ENCODE assay signal across 13 cellular contexts in genomic region chr3:160368804-160369203, GRCh38. TPM values are rescaled to one million over a fixed set of nuclear protein-coding genes. Genes with fewer than 3 reads are reported as not detected.
A peak's percentile ranks its signal among the peaks of the same experiment; 100 is the strongest.
DNase-seq lines count a peak whose midpoint lies in the region; ATAC-seq and TF ChIP-seq lines count a peak whose summit lies in the region.
"Had no signal": no experiment of that assay in that cellular context is flagged by ENCODE, and none has a peak within 500 bp of the region (broad histone marks: within the 10 kb centered on the region; RNA-seq: fewer than 3 reads in every experiment).

No MANE protein-coding gene starts in this region.

- intact Hi-C loops in OCI-LY7 (cut with micrococcal nuclease; ENCODE audit: unreplicated experiment): no loop called here
- intact Hi-C loops in ascending aorta (cut with DNase I): no loop called here

- H4K20me1 ChIP-seq in OCI-LY7 (ENCODE audit: insufficient read depth, low read length): no peaks in the 10 kb centered on the region

- POLR2A ChIA-PET in OCI-LY7 (lab: Charles Lee): interaction anchor here (0.6 to 2.0 kb wide), 6 partner anchors 9 to 31 kb away, joined by 3 to 7 read pairs (median 4); no protein-coding TSS in a partner anchor

- H2AFZ ChIP-seq in OCI-LY7 (ENCODE audit: low read length): no peak overlapping the region
- H2AFZ ChIP-seq: PC-9 had no signal

- BruUV-seq in OCI-LY7 (replicated peaks; lab: Mats Ljungman, UMichigan): no TSS peak

- ATAC-seq in GM19043 (IDR thresholded peaks at IDR 0.05; ENCODE audit: low read depth, unreplicated experiment) (peak; percentile 87), HG03175 (IDR thresholded peaks at IDR 0.05; ENCODE audit: unreplicated experiment) (peak; percentile 79)
- ATAC-seq: activated T-helper 17 cell treated with anti-CD3 and anti-CD28 coated beads, Interleukin-2, amount 50 U/mL, for 72 hours; foreskin keratinocyte; WTC11 had no signal

- CTCF ChIA-PET in OCI-LY7 (lab: Charles Lee; ENCODE audit: unreplicated experiment): no interaction called here

- no peak overlapping the region for H3K4me3 ChIP-seq in OCI-LY7 (ENCODE audit: low read depth, low read length, poor library complexity, severe bottlenecking)
- H3K4me3 ChIP-seq in ascending aorta: no peak overlapping the region
- H3K4me3 ChIP-seq: PC-9 had no signal

- no peak overlapping the region for H3K27ac ChIP-seq in OCI-LY7 (ENCODE audit: low read depth, low read length, poor library complexity, severe bottlenecking)
- H3K27ac ChIP-seq in ascending aorta: no peak overlapping the region
- H3K27ac ChIP-seq: foreskin keratinocyte, PC-9 had no signal

- DNase-seq in AML-193 (lab: John Stamatoyannopoulos, UW): peak; percentile 88 to 92
- DNase-seq in OCI-LY7 (ENCODE audit: low spot score): peak; percentile 48
- DNase-seq in stimulated activated CD4-positive, alpha-beta T cell treated with anti-CD3 and anti-CD28 coated beads, Interleukin-15, amount 100 ng/mL, for 24 hours: no peak
- DNase-seq in hypothalamus (lab: John Stamatoyannopoulos, UW): no peak
- DNase-seq in SW480 (ENCODE audit: low spot score): no peak
- no peak for DNase-seq in ascending aorta (ENCODE audit: low spot score in 2 of 2)
- DNase-seq: foreskin keratinocyte; PC-9; stimulated activated CD4-positive, alpha-beta T cell treated with anti-CD3 and anti-CD28 coated beads, Interleukin-2, amount 100 ng/mL, for 24 hours had no signal

- H3K9me3 ChIP-seq in OCI-LY7 (ENCODE audit: low read length) (no peaks in the 10 kb centered on the region), ascending aorta (no peaks in the 10 kb centered on the region)

- H3K4me1 ChIP-seq in OCI-LY7 (ENCODE audit: insufficient read depth, low read length, poor library complexity, severe bottlenecking) (peaks cover 14% of the 10 kb centered on the region), ascending aorta (no peaks in the 10 kb centered on the region)
- H3K4me1 ChIP-seq: foreskin keratinocyte had no signal

- no peak overlapping the region; the same call in 1 of the 2 replicates for H3K4me2 ChIP-seq in OCI-LY7 (ENCODE audit: low read length)
- H3K4me2 ChIP-seq: PC-9 had no signal

- peaks cover 28% of the 10 kb centered on the region for H3K36me3 ChIP-seq in OCI-LY7 (ENCODE audit: insufficient read depth, low read length)
- peaks cover 0 to 10% of the 10 kb centered on the region in 2 donors for H3K36me3 ChIP-seq in ascending aorta

- no peak for TF ChIP-seq CTCF in OCI-LY7 (conservative IDR thresholded peaks at IDR 0.05; ENCODE audit: low read length)
- TF ChIP-seq CTCF in ascending aorta (IDR thresholded peaks at IDR 0.05): no peak

- no peaks in the 10 kb centered on the region for H3K27me3 ChIP-seq in ascending aorta
- H3K27me3 ChIP-seq: foreskin keratinocyte had no signal

- H3K79me2 ChIP-seq in OCI-LY7 (ENCODE audit: insufficient read depth, low read depth, low read length): no peaks in the 10 kb centered on the region

- H3K9me2 ChIP-seq in OCI-LY7 (ENCODE audit: insufficient read depth, low read length): no peaks in the 10 kb centered on the region

RNA-seq across cellular contexts. Expression of gene IFT80, which starts 30.2 kb away (rescaled TPM):
- total RNA-seq in OCI-LY7 (2014; rRNA removed; shearing (Covaris generic)): 33.5 and 37.3 TPM in 2 replicates
- 48.9 and 49.5 TPM in 2 replicates for total RNA-seq in OCI-LY7 (2022)
- total RNA-seq in ascending aorta: 10.2 TPM

RNA-seq across cellular contexts. Expression of gene SMC4, which starts 30.6 kb away (rescaled TPM):
- 316 and 348 TPM in 2 replicates for total RNA-seq in OCI-LY7 (2014; rRNA removed; shearing (Covaris generic))
- 352 and 382 TPM in 2 replicates for total RNA-seq in OCI-LY7 (2022)
- total RNA-seq in ascending aorta: 5.0 TPM

Comparison
In these comparisons a context has a peak if more than half of its experiments do, and no peak if none do; other contexts are left out.
1. DNase-seq: peak in AML-193 (2 of 2) and OCI-LY7 (single experiment); none in stimulated activated CD4-positive, alpha-beta T cell treated with anti-CD3 and anti-CD28 coated beads, Interleukin-15, amount 100 ng/mL, for 24 hours (single experiment), hypothalamus (0 of 51), SW480 (single experiment) and ascending aorta (0 of 2).
2. RNA of gene SMC4, which starts 30.6 kb away (total RNA-seq): 316 to 382 TPM in OCI-LY7; 5.0 TPM in ascending aorta (single experiment); every median in the first group is over 10 times any median in the second.